In genomic region chr10:124916098-124916584, GRCh38 we compare ENCODE assay signal across 8 cellular contexts. TPM values are rescaled to one million over a fixed set of nuclear protein-coding genes. Genes with fewer than 3 reads are reported as not detected.
DNase-seq lines count a peak whose midpoint lies in the region; ATAC-seq and TF ChIP-seq lines count a peak whose summit lies in the region.

No MANE protein-coding gene starts in this region.

- DNase-seq in Panc1 (ENCODE audit: low read depth, low spot score) (no peak), NCI-H2081 treated with DMSO at 0.1 percent for 48 hours (lab: John Stamatoyannopoulos, UW) (no peak), SK-N-DZ (ENCODE audit: low spot score) (no peak)
- no peak for DNase-seq in effector memory CD4-positive, alpha-beta T cell
- DNase-seq in stimulated activated CD4-positive, alpha-beta T cell treated with anti-CD3 and anti-CD28 coated beads, Interleukin-2, amount 100 ng/mL, for 24 hours = no peak

- in situ Hi-C loops in Panc1 (cut with HindIII; ENCODE audit: low pct_unique_long_range_greater_than_20kb, low sequenced_read_pairs) = no loop called here

- peaks cover 0 to 7% (median 0%) of the 10 kb centered on the region in 11 experiments; a peak in 1 of 22 replicates for H3K36me3 ChIP-seq in BLaER1 treated with 17β-estradiol and CSF1 and Interleukin-3, amounts not matched to agents 10 nM and 100 nM
- H3K36me3 ChIP-seq in Panc1 (ENCODE audit: control insufficient read depth, insufficient read depth, low read length) = peaks cover 5% of the 10 kb centered on the region; the same call in 1 of the 2 replicates
- H3K36me3 ChIP-seq in effector memory CD4-positive, alpha-beta T cell (ENCODE audit: control insufficient read depth, insufficient read depth, low read length) = no peaks in the 10 kb centered on the region
- peaks cover 0 to 4% of the 10 kb centered on the region in 2 donors for H3K36me3 ChIP-seq in muscle layer of duodenum (ENCODE audit: control insufficient read depth in 1 of 2, insufficient read depth in 2 of 2, low read length in 2 of 2)

- TF ChIP-seq CTCF in Panc1 (IDR thresholded peaks at IDR 0.05) = no peak

- H3K9ac ChIP-seq in BLaER1 treated with 17β-estradiol and CSF1 and Interleukin-3, amounts not matched to agents 10 nM and 100 nM = peak overlapping the region; percentile 97 to 100 (median 99)

- peaks cover 31 to 44% (median 39%) of the 10 kb centered on the region in 11 experiments for H4K20me1 ChIP-seq in BLaER1 treated with 17β-estradiol and CSF1 and Interleukin-3, amounts not matched to agents 10 nM and 100 nM

- no peaks in the 10 kb centered on the region for H3K27me3 ChIP-seq in BLaER1 treated with 17β-estradiol and CSF1 and Interleukin-3, amounts not matched to agents 10 nM and 100 nM
- no peaks in the 10 kb centered on the region for H3K27me3 ChIP-seq in Panc1 (ENCODE audit: control insufficient read depth, insufficient read depth, low read length)
- H3K27me3 ChIP-seq in effector memory CD4-positive, alpha-beta T cell (replicated peaks; ENCODE audit: control insufficient read depth, insufficient read depth, low read length, poor library complexity, severe bottlenecking) = no peaks in the 10 kb centered on the region
- no peaks in the 10 kb centered on the region for H3K27me3 ChIP-seq in muscle layer of duodenum (ENCODE audit: low read depth, low read length)

- H3K9me3 ChIP-seq in BLaER1 treated with 17β-estradiol and CSF1 and Interleukin-3, amounts not matched to agents 10 nM and 100 nM (replicated peaks in 1 of 11) = no peaks in the 10 kb centered on the region
- H3K9me3 ChIP-seq in Panc1 (ENCODE audit: control insufficient read depth, insufficient read depth, low read depth, low read length) (no peaks in the 10 kb centered on the region), muscle layer of duodenum (ENCODE audit: control insufficient read depth in 1 of 2, low read length in 2 of 2) (no peaks in the 10 kb centered on the region)
- no peaks in the 10 kb centered on the region for H3K9me3 ChIP-seq in effector memory CD4-positive, alpha-beta T cell (ENCODE audit: control insufficient read depth, low read length)

- ATAC-seq in GM21529 (IDR thresholded peaks at IDR 0.05; ENCODE audit: unreplicated experiment) (peak; percentile 2), Panc1 (peak; percentile 17)

- POLR2A ChIA-PET in Panc1 (lab: Charles Lee) = interaction anchor here (0.5 to 0.6 kb wide), 2 partner anchors 107 to 149 kb away, joined by 3 to 7 read pairs; no protein-coding TSS in a partner anchor

- H3K4me1 ChIP-seq in BLaER1 treated with 17β-estradiol and CSF1 and Interleukin-3, amounts not matched to agents 10 nM and 100 nM = peaks cover 26 to 47% (median 36%) of the 10 kb centered on the region in 10 experiments
- H3K4me1 ChIP-seq in Panc1 (ENCODE audit: control insufficient read depth, insufficient read depth, low read length) (peaks cover 26% of the 10 kb centered on the region), muscle layer of duodenum (ENCODE audit: control insufficient read depth in 1 of 2, insufficient read depth in 2 of 2, low read length in 2 of 2) (peaks cover 28 to 29% of the 10 kb centered on the region in 2 donors)
- H3K4me1 ChIP-seq in effector memory CD4-positive, alpha-beta T cell (ENCODE audit: control insufficient read depth, insufficient read depth, low read length, poor library complexity, severe bottlenecking) = peaks cover 7% of the 10 kb centered on the region

- intact Hi-C loops in Panc1 (cut with micrococcal nuclease; ENCODE audit: unreplicated experiment) = no loop called here

- TSS peak; percentile 93 for BruUV-seq in Panc1 (replicated peaks; lab: Mats Ljungman, UMichigan)

- H3K27ac ChIP-seq in BLaER1 treated with 17β-estradiol and CSF1 and Interleukin-3, amounts not matched to agents 10 nM and 100 nM = peak overlapping the region; percentile 94 to 99 (median 96)
- H3K27ac ChIP-seq in Panc1 (ENCODE audit: low read length) (peak overlapping the region; percentile 91), muscle layer of duodenum (ENCODE audit: low read length) (peak overlapping the region; percentile 97)
- peak overlapping the region; percentile 94 for H3K27ac ChIP-seq in effector memory CD4-positive, alpha-beta T cell (ENCODE audit: insufficient read depth, low read length, poor library complexity, severe bottlenecking)

- CTCF ChIA-PET in Panc1 (lab: Charles Lee) = no interaction called here

- H3K4me2 ChIP-seq in BLaER1 treated with 17β-estradiol and CSF1 and Interleukin-3, amounts not matched to agents 10 nM and 100 nM = peak overlapping the region; percentile 74 to 94 (median 85)

- peak overlapping the region; percentile 80 to 100 (median 96) for H3K4me3 ChIP-seq in BLaER1 treated with 17β-estradiol and CSF1 and Interleukin-3, amounts not matched to agents 10 nM and 100 nM
- peak overlapping the region; percentile 80 to 85 for H3K4me3 ChIP-seq in Panc1 (ENCODE audit: low read depth in 2 of 2, low read length in 2 of 2)
- H3K4me3 ChIP-seq in effector memory CD4-positive, alpha-beta T cell (ENCODE audit: insufficient read depth, low read depth, low read length, poor library complexity, severe bottlenecking) = peak overlapping the region; percentile 81
- H3K4me3 ChIP-seq in muscle layer of duodenum (ENCODE audit: low read depth in 1 of 2, low read length in 2 of 2) = peak overlapping the region; percentile 65 to 94

RNA-seq across cellular contexts. Expression of gene ZRANB1, which starts 25.8 kb away (rescaled TPM):
- 23.2 TPM for total RNA-seq in Panc1 (2021; ENCODE audit: unreplicated experiment)
- 9.1 TPM for polyA plus RNA-seq in Panc1 (2012; ENCODE audit: insufficient read length)
- polyA plus RNA-seq in SK-N-DZ (2014; cell fraction: cytosol; rRNA removed) = 19.0 and 21.8 TPM in 2 replicates
- polyA plus RNA-seq in SK-N-DZ (2014; cell fraction: nucleus; rRNA removed) = 10.6 and 10.9 TPM in 2 replicates
